Comparison of ENCODE assay signal across 1 cellular context in the genomic region with DNA sequence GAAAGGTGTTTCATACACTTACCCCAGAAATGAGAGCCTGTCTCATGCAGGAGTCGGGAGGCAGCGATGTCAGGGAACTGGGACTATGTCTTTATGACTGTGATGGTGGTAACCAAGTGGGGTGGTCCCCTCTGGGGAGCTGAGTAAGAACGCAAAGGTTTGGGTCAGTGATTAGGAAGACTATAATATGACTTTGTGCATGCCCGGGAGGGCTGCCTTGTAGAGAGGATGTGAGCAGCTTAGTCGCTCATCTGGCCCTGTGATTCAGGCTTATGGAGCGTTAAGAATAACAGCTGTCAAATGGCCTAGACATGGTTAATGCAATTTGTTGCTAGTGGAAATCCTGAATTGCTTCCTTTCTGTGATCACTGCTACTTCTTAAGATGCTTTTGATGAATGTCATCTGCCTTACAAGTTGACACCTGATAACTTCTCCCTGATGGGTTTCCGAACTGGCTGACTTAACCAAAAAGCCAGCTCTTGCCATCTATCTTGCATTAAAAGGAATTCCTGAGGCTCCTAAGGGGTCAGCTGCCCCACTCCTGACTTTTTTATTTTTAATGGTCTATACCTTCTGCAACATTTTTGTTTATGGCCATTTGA.
TF ChIP-seq lines count a peak whose summit lies in the region.

No MANE protein-coding gene starts in this region.

TF ChIP-seq in HEK293, 187 proteins besides CTCF, POLR2A, EP300 and RAD21:
- TF ChIP-seq ZFP69B (tag by site-specific recombination; IDR thresholded peaks at IDR 0.05) (no peak), ZNF404 (tag by site-specific recombination; IDR thresholded peaks at IDR 0.05) (no peak), ZNF623 (tag by site-specific recombination; IDR thresholded peaks at IDR 0.05) (no peak), ZNF292 (tag by site-specific recombination; IDR thresholded peaks at IDR 0.05; ENCODE audit: borderline replicate concordance, low read depth) (no peak), ZNF433 (tag by site-specific recombination; IDR thresholded peaks at IDR 0.05; ENCODE audit: low read depth) (no peak), KLF10 (tag by site-specific recombination; IDR thresholded peaks at IDR 0.05) (no peak), KLF9 (tag by site-specific recombination; IDR thresholded peaks at IDR 0.05; ENCODE audit: low read depth) (no peak), GLIS1 (tag by site-specific recombination; IDR thresholded peaks at IDR 0.05) (0 out of 2 replicates have a peak, but pooled peaks have one; percentile 31), YY1 (tag by site-specific recombination; IDR thresholded peaks at IDR 0.05) (no peak)
